26 cellular contexts compared by ENCODE assay signal in genomic region chr10:117268258-117268657, GRCh38. TPM values are rescaled to one million over a fixed set of nuclear protein-coding genes. Genes with fewer than 3 reads are reported as not detected.
A peak's percentile ranks its signal among the peaks of the same experiment; 100 is the strongest.
DNase-seq lines count a peak whose midpoint lies in the region; ATAC-seq lines count a peak whose summit lies in the region.
"Had no signal": no experiment of that assay in that cellular context is flagged by ENCODE, and none has a peak within 500 bp of the region (broad histone marks: within the 10 kb centered on the region; RNA-seq: fewer than 3 reads in every experiment).

No MANE protein-coding gene starts in this region.

- no peak for ATAC-seq in GM18867 (IDR thresholded peaks at IDR 0.05; ENCODE audit: unreplicated experiment)
- ATAC-seq: GM12878 had no signal

- no peaks in the 10 kb centered on the region for H3K9me3 Mint-ChIP-seq in activated CD4-positive, alpha-beta T cell treated with anti-CD3 and anti-CD28 coated beads, Interleukin-2, amount 10 ng/mL, durations not matched to agents 7 days and 5 days
- H3K9me3 Mint-ChIP-seq: CD8-positive, alpha-beta memory T cell had no signal

- no peak overlapping the region for H3K4me3 Mint-ChIP-seq in activated CD4-positive, alpha-beta T cell treated with anti-CD3 and anti-CD28 coated beads, Interleukin-2, amount 10 ng/mL, durations not matched to agents 7 days and 5 days
- H3K4me3 Mint-ChIP-seq: CD14-positive monocyte; CD4-positive, alpha-beta memory T cell; CD4-positive, CD25-positive, alpha-beta regulatory T cell; CD8-positive, alpha-beta memory T cell had no signal

- H3K36me3 Mint-ChIP-seq in activated CD4-positive, alpha-beta T cell treated with anti-CD3 and anti-CD28 coated beads, Interleukin-2, amount 10 ng/mL, durations not matched to agents 7 days and 5 days (ENCODE audit: low read depth) = no peaks in the 10 kb centered on the region
- H3K36me3 Mint-ChIP-seq: CD14-positive monocyte; CD4-positive, alpha-beta memory T cell; CD4-positive, CD25-positive, alpha-beta regulatory T cell; CD8-positive, alpha-beta memory T cell had no signal

- DNase-seq in SHP77 treated with DMSO at 0.1 percent for 48 hours (lab: John Stamatoyannopoulos, UW) (peak; percentile 33), SHP77 (lab: John Stamatoyannopoulos, UW) (no peak), NCI-H146 (lab: John Stamatoyannopoulos, UW) (peak; percentile 50), NCI-H69 (lab: John Stamatoyannopoulos, UW) (peak; percentile 56), mesenteric fat pad (ENCODE audit: low spot score) (peak; percentile 73), dedifferentiated amniotic fluid mesenchymal stem cell (ENCODE audit: extremely low spot score) (no peak)
- no peak for DNase-seq in activated CD4-positive, alpha-beta T cell treated with anti-CD3 and anti-CD28 coated beads, Interleukin-2, amount 10 ng/mL, durations not matched to agents 7 days and 5 days
- DNase-seq: 8988T; ACHN; BE2C; C1 segment of cervical spinal cord; CD4-positive, alpha-beta memory T cell; CD4-positive, CD25-positive, alpha-beta regulatory T cell; CD8-positive, alpha-beta memory T cell; COR-L47; DMS 273 treated with DMSO at 0.1 percent for 48 hours; DMS153; DMS79; DND-41; EL; GDM1 had no signal

- H3K4me1 Mint-ChIP-seq in activated CD4-positive, alpha-beta T cell treated with anti-CD3 and anti-CD28 coated beads, Interleukin-2, amount 10 ng/mL, durations not matched to agents 7 days and 5 days = no peaks in the 10 kb centered on the region
- H3K4me1 Mint-ChIP-seq: CD4-positive, alpha-beta memory T cell; CD8-positive, alpha-beta memory T cell had no signal

- CTCF ChIA-PET in activated CD4-positive, alpha-beta T cell treated with anti-CD3 and anti-CD28 coated beads, Interleukin-2, amount 10 ng/mL, durations not matched to agents 7 days and 5 days (lab: Charles Lee) = no interaction called here

- H3K27me3 Mint-ChIP-seq in activated CD4-positive, alpha-beta T cell treated with anti-CD3 and anti-CD28 coated beads, Interleukin-2, amount 10 ng/mL, durations not matched to agents 7 days and 5 days = no peaks in the 10 kb centered on the region

- no peak overlapping the region for H3K27ac Mint-ChIP-seq in activated CD4-positive, alpha-beta T cell treated with anti-CD3 and anti-CD28 coated beads, Interleukin-2, amount 10 ng/mL, durations not matched to agents 7 days and 5 days
- H3K27ac Mint-ChIP-seq: CD14-positive monocyte; CD4-positive, CD25-positive, alpha-beta regulatory T cell; CD8-positive, alpha-beta memory T cell had no signal

- POLR2A ChIA-PET in activated CD4-positive, alpha-beta T cell treated with anti-CD3 and anti-CD28 coated beads, Interleukin-2, amount 10 ng/mL, durations not matched to agents 7 days and 5 days (lab: Charles Lee) = no interaction called here

RNA-seq across cellular contexts. Expression of gene SLC18A2, which starts 27.3 kb away (rescaled TPM):
- total RNA-seq in mesenteric fat pad = 0.42 TPM
- total RNA-seq in activated CD4-positive, alpha-beta T cell treated with anti-CD3 and anti-CD28 coated beads, Interleukin-2, amount 10 ng/mL, durations not matched to agents 7 days and 5 days = not detected
- total RNA-seq: Daoy, G401 had no signal

Comparison
In these comparisons a context has a peak if more than half of its experiments do, and no peak if none do; other contexts are left out.
1. DNase-seq: peak in SHP77 treated with DMSO at 0.1 percent for 48 hours (single experiment), NCI-H146 (single experiment), NCI-H69 (single experiment) and mesenteric fat pad (single experiment); none in SHP77 (0 of 2), activated CD4-positive, alpha-beta T cell treated with anti-CD3 and anti-CD28 coated beads, Interleukin-2, amount 10 ng/mL, durations not matched to agents 7 days and 5 days (single experiment) and dedifferentiated amniotic fluid mesenchymal stem cell (single experiment).